In the genomic region with DNA sequence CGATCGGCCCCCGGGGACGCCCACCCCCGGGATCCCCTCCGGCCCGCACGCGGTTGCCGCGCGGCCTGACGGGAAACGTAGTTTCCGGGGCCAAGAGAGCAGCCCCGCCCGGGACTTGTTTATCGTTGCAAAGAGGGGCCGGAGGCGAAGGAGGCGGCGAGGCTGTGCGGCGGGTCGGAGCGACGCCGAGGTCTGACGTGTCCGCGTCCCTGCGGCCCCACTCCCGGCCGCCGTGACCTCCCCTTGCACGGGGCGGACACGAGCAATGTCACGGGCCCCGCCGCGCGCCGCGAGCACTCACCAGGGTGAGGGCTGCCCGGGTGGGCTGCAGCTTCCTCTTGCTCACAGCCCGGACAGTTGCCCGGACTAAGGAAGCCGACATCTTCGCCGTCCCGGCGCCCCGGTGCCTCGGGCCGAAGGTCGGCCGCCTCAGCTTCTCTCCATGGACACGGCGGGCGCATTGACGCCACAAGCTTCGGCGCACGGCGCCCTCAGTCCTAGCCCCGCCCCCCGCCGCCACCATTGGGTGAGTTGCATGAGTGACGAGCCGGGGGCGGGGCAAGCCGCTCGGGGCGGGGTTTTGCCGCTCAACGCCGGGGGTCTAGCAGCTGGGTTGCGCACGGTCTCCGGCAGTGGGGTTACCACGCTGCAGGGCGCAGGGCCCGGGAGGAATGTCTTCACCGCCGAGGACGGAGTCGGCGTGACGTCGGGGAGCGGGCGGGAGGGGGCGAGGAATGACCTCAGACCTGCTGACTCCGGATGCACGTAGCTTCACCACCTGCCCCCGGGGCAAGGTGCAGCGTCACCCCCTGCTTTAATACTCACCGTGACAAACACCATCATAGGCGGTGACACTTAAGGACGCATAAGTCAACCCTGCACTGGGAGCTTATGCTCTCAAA, we compare ENCODE assay signal across 1 cellular context.
TF ChIP-seq lines count a peak whose summit lies in the region.

ISCA1 (minus strand) TSS at position 462 of the 902 bp plus-strand sequence; CDS start at position 382, 80 bp downstream.

TF ChIP-seq in HepG2, 621 proteins besides CTCF, POLR2A, EP300 and RAD21 (continued from another document and continues in another):
- peak; percentile 78; the same call in 1 of the 2 replicates for TF ChIP-seq MEIS1 (CRISPR knock-in tag; IDR thresholded peaks at IDR 0.05; ENCODE audit: borderline replicate concordance)
- no peak for TF ChIP-seq PREB (CRISPR knock-in tag; IDR thresholded peaks at IDR 0.05)
- TF ChIP-seq SP2 (CRISPR knock-in tag; IDR thresholded peaks at IDR 0.05): peak; percentile 75
- TF ChIP-seq NFE2 (CRISPR knock-in tag; IDR thresholded peaks at IDR 0.05): no peak
- TF ChIP-seq ZNF207 (IDR thresholded peaks at IDR 0.05; ENCODE audit: borderline replicate concordance): no peak
- no peak for TF ChIP-seq PLRG1 (conservative IDR thresholded peaks at IDR 0.05)
- TF ChIP-seq SAFB2 (CRISPR knock-in tag; IDR thresholded peaks at IDR 0.05; ENCODE audit: borderline replicate concordance, low read depth): peak; percentile 80; the same call in 1 of the 2 replicates
- no peak; the same call in 1 of the 2 replicates for TF ChIP-seq POGZ (CRISPR knock-in tag; IDR thresholded peaks at IDR 0.05)
- no peak; the same call in 1 of the 2 replicates for TF ChIP-seq GZF1 (CRISPR knock-in tag; IDR thresholded peaks at IDR 0.05)
- TF ChIP-seq SOX13 (IDR thresholded peaks at IDR 0.05): no peak
- no peak for TF ChIP-seq SOX13 (CRISPR knock-in tag; conservative IDR thresholded peaks at IDR 0.05 in 1 of 2, IDR thresholded peaks at IDR 0.05 in 1 of 2)
- TF ChIP-seq ZNF367 (CRISPR knock-in tag; IDR thresholded peaks at IDR 0.05; ENCODE audit: borderline replicate concordance): no peak
- TF ChIP-seq CREB1 (IDR thresholded peaks at IDR 0.05): peak; percentile 87
- TF ChIP-seq CREB1 (CRISPR knock-in tag; IDR thresholded peaks at IDR 0.05): peak; percentile 72
- no peak for TF ChIP-seq JUN (CRISPR knock-in tag; IDR thresholded peaks at IDR 0.05)
- no peak for TF ChIP-seq SIX1 (CRISPR knock-in tag; IDR thresholded peaks at IDR 0.05; ENCODE audit: borderline replicate concordance)
- 0 out of 2 replicates have a peak, but pooled peaks have one; percentile 87 for TF ChIP-seq SNAPC2 (CRISPR knock-in tag; IDR thresholded peaks at IDR 0.05)
- no peak for TF ChIP-seq MATR3 (CRISPR knock-in tag; IDR thresholded peaks at IDR 0.05)
- TF ChIP-seq TBX2 (CRISPR knock-in tag; IDR thresholded peaks at IDR 0.05; ENCODE audit: borderline replicate concordance): peak; percentile 69
- TF ChIP-seq MEF2D (CRISPR knock-in tag; IDR thresholded peaks at IDR 0.05): 0 out of 2 replicates have a peak, but pooled peaks have one; percentile 22
- no peak; the same call in none of the 2 replicates for TF ChIP-seq GATAD1 (CRISPR knock-in tag; IDR thresholded peaks at IDR 0.05)
- TF ChIP-seq, protein P1, sequence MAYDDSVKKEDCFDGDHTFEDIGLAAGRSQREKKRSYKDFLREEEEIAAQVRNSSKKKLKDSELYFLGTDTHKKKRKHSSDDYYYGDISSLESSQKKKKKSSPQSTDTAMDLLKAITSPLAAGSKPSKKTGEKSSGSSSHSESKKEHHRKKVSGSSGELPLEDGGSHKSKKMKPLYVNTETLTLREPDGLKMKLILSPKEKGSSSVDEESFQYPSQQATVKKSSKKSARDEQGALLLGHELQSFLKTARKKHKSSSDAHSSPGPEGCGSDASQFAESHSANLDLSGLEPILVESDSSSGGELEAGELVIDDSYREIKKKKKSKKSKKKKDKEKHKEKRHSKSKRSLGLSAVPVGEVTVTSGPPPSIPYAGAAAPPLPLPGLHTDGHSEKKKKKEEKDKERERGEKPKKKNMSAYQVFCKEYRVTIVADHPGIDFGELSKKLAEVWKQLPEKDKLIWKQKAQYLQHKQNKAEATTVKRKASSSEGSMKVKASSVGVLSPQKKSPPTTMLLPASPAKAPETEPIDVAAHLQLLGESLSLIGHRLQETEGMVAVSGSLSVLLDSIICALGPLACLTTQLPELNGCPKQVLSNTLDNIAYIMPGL (CRISPR knock-in tag; IDR thresholded peaks at IDR 0.05; ENCODE audit: borderline replicate concordance in 1 of 2, low read depth in 1 of 2): peak; percentile 15 to 89; a peak in 3 of 4 replicates
- TF ChIP-seq ETV5 (CRISPR knock-in tag; IDR thresholded peaks at IDR 0.05; ENCODE audit: borderline replicate concordance): peak; percentile 42
- TF ChIP-seq KLF15 (CRISPR knock-in tag; IDR thresholded peaks at IDR 0.05; ENCODE audit: borderline replicate concordance): no peak
- TF ChIP-seq ZNF230 (CRISPR knock-in tag; IDR thresholded peaks at IDR 0.05): no peak
- no peak for TF ChIP-seq XBP1 (CRISPR knock-in tag; IDR thresholded peaks at IDR 0.05)
- peak; percentile 14; the same call in 1 of the 2 replicates for TF ChIP-seq ESRRA (CRISPR knock-in tag; IDR thresholded peaks at IDR 0.05; ENCODE audit: low read depth)
- no peak for TF ChIP-seq ZNF234 (CRISPR knock-in tag; conservative IDR thresholded peaks at IDR 0.05)
- TF ChIP-seq ZNF343 (CRISPR knock-in tag; IDR thresholded peaks at IDR 0.05): peak; percentile 88
- TF ChIP-seq ZBTB44 (CRISPR knock-in tag; IDR thresholded peaks at IDR 0.05): 0 out of 2 replicates have a peak, but pooled peaks have one; percentile 33
- TF ChIP-seq CREM (IDR thresholded peaks at IDR 0.05): peak; percentile 74
- TF ChIP-seq CREM (CRISPR knock-in tag; IDR thresholded peaks at IDR 0.05): peak; percentile 4; the same call in 1 of the 2 replicates
- no peak for TF ChIP-seq ZNF781 (CRISPR knock-in tag; IDR thresholded peaks at IDR 0.05; ENCODE audit: borderline replicate concordance, not compliant biosample characterization)
- peak; percentile 60; the same call in 1 of the 2 replicates for TF ChIP-seq HCFC1 (IDR thresholded peaks at IDR 0.05; ENCODE audit: low read depth, low read length)
- peak; percentile 6; the same call in 1 of the 2 replicates for TF ChIP-seq POGK (CRISPR knock-in tag; conservative IDR thresholded peaks at IDR 0.05)
- TF ChIP-seq ZNF20 (CRISPR knock-in tag; IDR thresholded peaks at IDR 0.05): 0 out of 2 replicates have a peak, but pooled peaks have one; percentile 66
- peak; percentile 50; the same call in 1 of the 2 replicates for TF ChIP-seq GTF3A (CRISPR knock-in tag; conservative IDR thresholded peaks at IDR 0.05)
- TF ChIP-seq ZNF121 (CRISPR knock-in tag; IDR thresholded peaks at IDR 0.05): peak; percentile 48; the same call in 1 of the 2 replicates
- TF ChIP-seq PRPF4 (IDR thresholded peaks at IDR 0.05; ENCODE audit: low read depth, low read length, poor library complexity, severe bottlenecking): no peak
- TF ChIP-seq SMC3 (IDR thresholded peaks at IDR 0.05; ENCODE audit: low read length): no peak
- TF ChIP-seq ZSCAN21 (CRISPR knock-in tag; IDR thresholded peaks at IDR 0.05; ENCODE audit: borderline replicate concordance): peak; percentile 53; the same call in 1 of the 2 replicates
- no peak for TF ChIP-seq ZNF264 (CRISPR knock-in tag; IDR thresholded peaks at IDR 0.05)
- no peak for TF ChIP-seq PHB2 (IDR thresholded peaks at IDR 0.05; ENCODE audit: partially characterized antibody)
- 0 out of 2 replicates have a peak, but pooled peaks have one; percentile 64 for TF ChIP-seq ZNF615 (CRISPR knock-in tag; IDR thresholded peaks at IDR 0.05; ENCODE audit: borderline replicate concordance)
- TF ChIP-seq DNMT3B (CRISPR knock-in tag; conservative IDR thresholded peaks at IDR 0.05): 0 out of 2 replicates have a peak, but pooled peaks have one; percentile 39
- no peak for TF ChIP-seq ATF6 (CRISPR knock-in tag; conservative IDR thresholded peaks at IDR 0.05)
- peak; percentile 72; the same call in 1 of the 2 replicates for TF ChIP-seq GTF2F1 (IDR thresholded peaks at IDR 0.05; ENCODE audit: low read length)
- TF ChIP-seq ZNF577 (CRISPR knock-in tag; IDR thresholded peaks at IDR 0.05; ENCODE audit: borderline replicate concordance, low read depth): no peak
- TF ChIP-seq NFYC (CRISPR knock-in tag; IDR thresholded peaks at IDR 0.05): peak; percentile 75
- TF ChIP-seq LCORL (IDR thresholded peaks at IDR 0.05): no peak
- TF ChIP-seq LCORL (CRISPR knock-in tag; IDR thresholded peaks at IDR 0.05): no peak; the same call in 1 of the 2 replicates
- no peak for TF ChIP-seq MLXIP (CRISPR knock-in tag; IDR thresholded peaks at IDR 0.05; ENCODE audit: borderline replicate concordance)
- TF ChIP-seq MYPOP (CRISPR knock-in tag; IDR thresholded peaks at IDR 0.05): peak; percentile 72
- no peak for TF ChIP-seq HMG20B (CRISPR knock-in tag; conservative IDR thresholded peaks at IDR 0.05)
- peak; percentile 63; the same call in 1 of the 2 replicates for TF ChIP-seq KDM4B (CRISPR knock-in tag; IDR thresholded peaks at IDR 0.05)
